ENCODE assay signal across 8 cellular contexts in genomic region chr2:159307942-159308341, GRCh38.
"Had no signal": no experiment of that assay in that cellular context is flagged by ENCODE, and none has a peak within 500 bp of the region (broad histone marks: within the 10 kb centered on the region; RNA-seq: fewer than 3 reads in every experiment).

No MANE protein-coding gene starts in this region.

- DNase-seq: H9, HCEC 1CT, KBM-7 had no signal

- FAIRE-seq: H1, H54, HTR-8/SVneo had no signal

- H2AFZ ChIP-seq: GM23338 had no signal

- H3K9ac ChIP-seq: KMS-11 had no signal

- H3K27ac ChIP-seq: KMS-11 had no signal

- H3K4me3 ChIP-seq: GM23338 had no signal

- ATAC-seq: GM23338 had no signal

- H3K4me2 ChIP-seq: GM23338, KMS-11 had no signal
